ENCODE assay signal across 17 cellular contexts in genomic region chr6:34231566-34232336, GRCh38. TPM values are rescaled to one million over a fixed set of nuclear protein-coding genes. Genes with fewer than 3 reads are reported as not detected.
DNase-seq lines count a peak whose midpoint lies in the region; ATAC-seq and TF ChIP-seq lines count a peak whose summit lies in the region.
"Had no signal": no experiment of that assay in that cellular context is flagged by ENCODE, and none has a peak within 500 bp of the region (broad histone marks: within the 10 kb centered on the region; RNA-seq: fewer than 3 reads in every experiment).

No MANE protein-coding gene starts in this region.

- RAD21 ChIA-PET in HCT116 (lab: Charles Lee; ENCODE audit: low non-redundant PET in 1 of 2, low total read pairs in 2 of 2, uncharacterized antibody in 2 of 2, unreplicated experiment in 2 of 2): no interaction called here

- intact Hi-C loops in HCT116 (cut with micrococcal nuclease) (no loop called here), activated B cell treated with CpG ODN at 0.5 μM for 24 hours (cut with micrococcal nuclease) (no loop called here)

- TF ChIP-seq CTCF in HCT116 (IDR thresholded peaks at IDR 0.05 in 2 of 3, conservative IDR thresholded peaks at IDR 0.05 in 1 of 3; ENCODE audit: borderline replicate concordance in 1 of 3, insufficient read depth in 1 of 3, low read depth in 2 of 3, low read length in 2 of 3) (no peak), activated B cell treated with CpG ODN at 0.5 μM for 24 hours (IDR thresholded peaks at IDR 0.05) (no peak), WERI-Rb-1 (IDR thresholded peaks at IDR 0.05; ENCODE audit: low read depth, low read length) (no peak)

- H3K79me2 ChIP-seq in HCT116 (ENCODE audit: insufficient read depth, low read length): peaks cover 5% of the 10 kb centered on the region; the same call in 1 of the 2 replicates

- no peak for TF ChIP-seq RAD21 in HCT116 (IDR thresholded peaks at IDR 0.05; ENCODE audit: low read depth)

- no peak overlapping the region for H3K4ac ChIP-seq in mesenchymal stem cell (ENCODE audit: low read depth in 1 of 2, low read length in 2 of 2)

- H3K4me3 Mint-ChIP-seq in activated B cell treated with CpG ODN at 0.5 μM for 24 hours: no peak overlapping the region
- H3K4me3 Mint-ChIP-seq in stimulated activated memory B cell treated with anti-CD40 and anti-IgM and Interleukin-4, amounts not matched to agents 10 μg/mL and 1 μg/mL and 100 μg/mL, for 72 hours: no peak overlapping the region

- H3K36me3 ChIP-seq in HCT116 (ENCODE audit: control insufficient read depth in 1 of 2, insufficient read depth in 2 of 2, low read length in 2 of 2) (no peaks in the 10 kb centered on the region), mesenchymal stem cell (ENCODE audit: control insufficient read depth in 1 of 2, insufficient read depth in 2 of 2, low read depth in 1 of 2, low read length in 2 of 2) (no peaks in the 10 kb centered on the region), WERI-Rb-1 (no peaks in the 10 kb centered on the region)

- no peak for DNase-seq in HCT116 (ENCODE audit: low read depth, low spot score)
- no peak for DNase-seq in activated B cell treated with CpG ODN at 0.5 μM for 24 hours
- no peak for DNase-seq in mesenchymal stem cell
- DNase-seq in NCI-H510A (lab: John Stamatoyannopoulos, UW): no peak
- no peak for DNase-seq in WERI-Rb-1
- DNase-seq: ACHN; Calu3; CD4-positive, alpha-beta memory T cell; H9; NCI-H1436 treated with DMSO at 0.1 percent for 48 hours; NCI-H2081; NCI-H524; Right ventricle myocardium superior had no signal

- H3K27me3 Mint-ChIP-seq in activated B cell treated with CpG ODN at 0.5 μM for 24 hours: no peaks in the 10 kb centered on the region
- no peaks in the 10 kb centered on the region for H3K27me3 Mint-ChIP-seq in stimulated activated memory B cell treated with anti-CD40 and anti-IgM and Interleukin-4, amounts not matched to agents 10 μg/mL and 1 μg/mL and 100 μg/mL, for 72 hours
- H3K27me3 Mint-ChIP-seq: CD4-positive, alpha-beta memory T cell had no signal

- no peaks in the 10 kb centered on the region for H4K20me1 ChIP-seq in HCT116 (ENCODE audit: insufficient read depth)

- H2BK5ac ChIP-seq in mesenchymal stem cell (ENCODE audit: low read depth, low read length, poor library complexity, severe bottlenecking): no peak overlapping the region

- H3K23ac ChIP-seq in mesenchymal stem cell (ENCODE audit: low read length in 2 of 2): no peak overlapping the region

- H4K8ac ChIP-seq in mesenchymal stem cell (ENCODE audit: low read length): no peak overlapping the region

- H2AFZ ChIP-seq in HCT116 (ENCODE audit: low read depth, low read length, poor library complexity, severe bottlenecking) (no peak overlapping the region), mesenchymal stem cell (ENCODE audit: low read depth, low read length) (no peak overlapping the region)

- H3K4me2 ChIP-seq in HCT116 (ENCODE audit: low read length) (0 out of 2 replicates have a peak overlapping the region, but pooled peaks have one; percentile 12), mesenchymal stem cell (ENCODE audit: low read length, poor library complexity, severe bottlenecking) (no peak overlapping the region)
- H3K4me2 ChIP-seq: KMS-11 had no signal

- WGBS in mesenchymal stem cell: 96% methylated on average over 17 of the region's 17 CpGs

- peak overlapping the region; percentile 24 for H3K27ac Mint-ChIP-seq in activated B cell treated with CpG ODN at 0.5 μM for 24 hours
- H3K27ac Mint-ChIP-seq in stimulated activated memory B cell treated with anti-CD40 and anti-IgM and Interleukin-4, amounts not matched to agents 10 μg/mL and 1 μg/mL and 100 μg/mL, for 72 hours: peak overlapping the region; percentile 4
- H3K27ac Mint-ChIP-seq: H9 had no signal

- no peak overlapping the region for H3K4me3 ChIP-seq in HCT116 (replicated peaks in 1 of 2; ENCODE audit: low read depth in 1 of 2, low read length in 2 of 2)
- H3K4me3 ChIP-seq in mesenchymal stem cell (ENCODE audit: insufficient read depth in 1 of 2, low read depth in 1 of 2, low read length in 2 of 2): no peak overlapping the region
- no peak overlapping the region for H3K4me3 ChIP-seq in WERI-Rb-1 (ENCODE audit: low read depth, low read length)
- H3K4me3 ChIP-seq: SK-N-MC had no signal

- no peak overlapping the region for H2BK120ac ChIP-seq in mesenchymal stem cell (ENCODE audit: low read depth, low read length)

- peaks cover 47 to 99% of the 10 kb centered on the region in 2 experiments for H3K4me1 ChIP-seq in HCT116 (ENCODE audit: control insufficient read depth in 1 of 2, insufficient read depth in 2 of 2, low read length in 2 of 2)
- H3K4me1 ChIP-seq in mesenchymal stem cell (ENCODE audit: control insufficient read depth, insufficient read depth, low read depth, low read length): peaks cover 36% of the 10 kb centered on the region

- H3K9ac ChIP-seq in HCT116 (ENCODE audit: low read length): no peak overlapping the region
- H3K9ac ChIP-seq in mesenchymal stem cell (ENCODE audit: low read length): no peak overlapping the region
- H3K9ac ChIP-seq: KMS-11 had no signal

- CTCF ChIA-PET in HCT116 (lab: Charles Lee) (interaction anchor here (1.7 kb wide), 1 partner anchor 36 kb away, joined by 5 read pairs; no protein-coding TSS in a partner anchor), activated B cell treated with CpG ODN at 0.5 μM for 24 hours (lab: Charles Lee) (interaction anchor here (1.1 kb wide), 1 partner anchor 36 kb away, joined by 3 read pairs; no protein-coding TSS in a partner anchor)

- BruUV-seq in HCT116 (replicated peaks; lab: Mats Ljungman, UMichigan): no TSS peak

- no peak for TF ChIP-seq POLR2A in HCT116 (IDR thresholded peaks at IDR 0.05; ENCODE audit: borderline replicate concordance, extremely low read depth, insufficient read depth, insufficient read length)

- no peak overlapping the region for H2AK5ac ChIP-seq in mesenchymal stem cell (ENCODE audit: low read length, severe bottlenecking)

- POLR2A ChIA-PET in HCT116 (lab: Charles Lee) (interaction anchor here (0.6 to 4.2 kb wide), 4 partner anchors 12 to 178 kb away, joined by 3 to 21 read pairs (median 4); no protein-coding TSS in a partner anchor), activated B cell treated with CpG ODN at 0.5 μM for 24 hours (lab: Charles Lee) (interaction anchor here (0.6 to 3.5 kb wide), 2 partner anchors 8 to 648 kb away, joined by 5 to 26 read pairs; no protein-coding TSS in a partner anchor)

- H3K27ac ChIP-seq in HCT116 (ENCODE audit: low read depth, low read length) (no peak overlapping the region), mesenchymal stem cell (ENCODE audit: low read length, poor library complexity, severe bottlenecking) (no peak overlapping the region), WERI-Rb-1 (no peak overlapping the region)
- H3K27ac ChIP-seq: KMS-11, SK-N-MC had no signal

- H3K36me3 Mint-ChIP-seq in activated B cell treated with CpG ODN at 0.5 μM for 24 hours (ENCODE audit: low read depth): no peaks in the 10 kb centered on the region
- no peaks in the 10 kb centered on the region for H3K36me3 Mint-ChIP-seq in stimulated activated memory B cell treated with anti-CD40 and anti-IgM and Interleukin-4, amounts not matched to agents 10 μg/mL and 1 μg/mL and 100 μg/mL, for 72 hours

- no peaks in the 10 kb centered on the region for H3K9me3 Mint-ChIP-seq in activated B cell treated with CpG ODN at 0.5 μM for 24 hours
- H3K9me3 Mint-ChIP-seq in stimulated activated memory B cell treated with anti-CD40 and anti-IgM and Interleukin-4, amounts not matched to agents 10 μg/mL and 1 μg/mL and 100 μg/mL, for 72 hours: no peaks in the 10 kb centered on the region
- H3K9me3 Mint-ChIP-seq: CD4-positive, alpha-beta memory T cell; H9 had no signal

- no peaks in the 10 kb centered on the region for H3K9me3 ChIP-seq in HCT116 (ENCODE audit: control insufficient read depth in 1 of 2, insufficient read depth in 1 of 2, low read depth in 1 of 2, low read length in 2 of 2)
- H3K9me3 ChIP-seq in mesenchymal stem cell (ENCODE audit: control insufficient read depth, low read length): no peaks in the 10 kb centered on the region
- H3K9me3 ChIP-seq in WERI-Rb-1 (ENCODE audit: severe bottlenecking): no peaks in the 10 kb centered on the region

- H3K27me3 ChIP-seq in HCT116 (ENCODE audit: insufficient read depth, low read length) (no peaks in the 10 kb centered on the region), mesenchymal stem cell (ENCODE audit: control insufficient read depth in 1 of 2, insufficient read depth in 1 of 2, low read length in 2 of 2) (no peaks in the 10 kb centered on the region), WERI-Rb-1 (ENCODE audit: insufficient read depth, low read depth, severe bottlenecking) (no peaks in the 10 kb centered on the region)

- ATAC-seq in HCT116 (no peak), activated B cell treated with CpG ODN at 0.5 μM for 24 hours (ENCODE audit: low read depth) (no peak), HG02973 (IDR thresholded peaks at IDR 0.05; ENCODE audit: unreplicated experiment) (no peak)
- ATAC-seq in stimulated activated memory B cell treated with anti-CD40 and anti-IgM and Interleukin-4, amounts not matched to agents 10 μg/mL and 1 μg/mL and 100 μg/mL, for 72 hours: no peak

- no peaks in the 10 kb centered on the region for H3K9me2 ChIP-seq in HCT116 (ENCODE audit: insufficient read depth)

- H2BK12ac ChIP-seq in mesenchymal stem cell (ENCODE audit: low read length in 2 of 2): peak overlapping the region in 1 of 2 experiments; percentile 72

- H2BK15ac ChIP-seq in mesenchymal stem cell (ENCODE audit: low read depth, poor library complexity, severe bottlenecking): peak overlapping the region; percentile 5

- H3K4me1 Mint-ChIP-seq in activated B cell treated with CpG ODN at 0.5 μM for 24 hours: peaks cover 43% of the 10 kb centered on the region
- H3K4me1 Mint-ChIP-seq in stimulated activated memory B cell treated with anti-CD40 and anti-IgM and Interleukin-4, amounts not matched to agents 10 μg/mL and 1 μg/mL and 100 μg/mL, for 72 hours: peaks cover 39% of the 10 kb centered on the region

- H3K18ac ChIP-seq in mesenchymal stem cell (ENCODE audit: low read depth in 1 of 2, low read length in 2 of 2): no peak overlapping the region

- peak overlapping the region in 1 of 2 experiments; percentile 26 for H3K14ac ChIP-seq in mesenchymal stem cell (ENCODE audit: low read length in 2 of 2)

- no peaks in the 10 kb centered on the region for H3K79me1 ChIP-seq in mesenchymal stem cell (replicated peaks; ENCODE audit: low read length, poor library complexity, severe bottlenecking)

- peak overlapping the region; percentile 73 for H4K91ac ChIP-seq in mesenchymal stem cell (ENCODE audit: low read length)

TF ChIP-seq in HCT116, 20 proteins besides CTCF, POLR2A, EP300 and RAD21 (continues in another document):
- TF ChIP-seq EZH2 (IDR thresholded peaks at IDR 0.05) (no peak), SP1 (IDR thresholded peaks at IDR 0.05; ENCODE audit: low read depth) (no peak), CEBPB (IDR thresholded peaks at IDR 0.05; ENCODE audit: low read depth) (no peak)

RNA-seq across cellular contexts. Expression of gene HMGA1, which starts 4.9 kb away (rescaled TPM):
- total RNA-seq in HCT116 (2021; ENCODE audit: unreplicated experiment): 2,459 TPM
- 2,754 and 2,816 TPM in 2 replicates for polyA plus RNA-seq in HCT116 (2012)
- 186 and 188 TPM in 2 replicates for total RNA-seq in activated B cell treated with CpG ODN at 0.5 μM for 24 hours
- polyA plus RNA-seq in mesenchymal stem cell (2013, experiment 1 of 2): 544 TPM
- 524 TPM for polyA plus RNA-seq in mesenchymal stem cell (2013, experiment 2 of 2)

RNA-seq across cellular contexts. Expression of gene SMIM29, which starts 17.1 kb away (rescaled TPM):
- total RNA-seq in HCT116 (2021; ENCODE audit: unreplicated experiment): 25.1 TPM
- 31.5 and 35.5 TPM in 2 replicates for polyA plus RNA-seq in HCT116 (2012)
- 25.8 and 27.7 TPM in 2 replicates for total RNA-seq in activated B cell treated with CpG ODN at 0.5 μM for 24 hours
- 47.1 TPM for polyA plus RNA-seq in mesenchymal stem cell (2013, experiment 1 of 2)
- polyA plus RNA-seq in mesenchymal stem cell (2013, experiment 2 of 2): 50.5 TPM

Comparison
In these comparisons a context has a peak if more than half of its experiments do, and no peak if none do; other contexts are left out.
1. RNA of gene HMGA1, which starts 4.9 kb away (total RNA-seq): 2,459 TPM in HCT116 (single experiment); 186 to 188 TPM in activated B cell treated with CpG ODN at 0.5 μM for 24 hours; every median in the first group is over 10 times any median in the second.